Comparison of ENCODE assay signal across 28 cellular contexts in genomic region chr13:92549275-92549674, GRCh38.
"Had no signal": no experiment of that assay in that cellular context is flagged by ENCODE, and none has a peak within 500 bp of the region (broad histone marks: within the 10 kb centered on the region; RNA-seq: fewer than 3 reads in every experiment).

No MANE protein-coding gene starts in this region.

- H3K36me3 ChIP-seq: neural progenitor cell, pancreas, prostate gland, right lobe of liver, sigmoid colon, spleen, suprapubic skin, tibial artery, transverse colon, upper lobe of right lung, uterus had no signal

- H3K27ac Mint-ChIP-seq: naive thymus-derived CD4-positive, alpha-beta T cell; natural killer cell treated with Interleukin-12 subunit alpha and Interleukin-12 subunit beta and Interleukin-15 and Interleukin-18, amount 100 ng/mL, for 72 hours; neural progenitor cell; stimulated activated memory B cell treated with anti-CD40 and anti-IgM and Interleukin-4, amounts not matched to agents 10 μg/mL and 1 μg/mL and 100 μg/mL, for 72 hours; stimulated activated naive CD8-positive, alpha-beta T cell treated with anti-CD3 and anti-CD28 coated beads, Interleukin-15, amount 100 ng/mL, for 72 hours; type B pancreatic cell had no signal

- H3K27me3 ChIP-seq: neural progenitor cell, pancreas, right lobe of liver, sigmoid colon, spleen, suprapubic skin, testis, tibial artery, transverse colon, upper lobe of right lung, uterus had no signal

- ATAC-seq: naive thymus-derived CD4-positive, alpha-beta T cell; natural killer cell treated with Interleukin-12 subunit alpha and Interleukin-12 subunit beta and Interleukin-15 and Interleukin-18, amount 100 ng/mL, for 72 hours; right cardiac atrium; right lobe of liver; stimulated activated memory B cell treated with anti-CD40 and anti-IgM and Interleukin-4, amounts not matched to agents 10 μg/mL and 1 μg/mL and 100 μg/mL, for 72 hours; stimulated activated naive CD8-positive, alpha-beta T cell treated with anti-CD3 and anti-CD28 coated beads, Interleukin-15, amount 100 ng/mL, for 72 hours; stimulated activated naive CD8-positive, alpha-beta T cell treated with anti-CD3 and anti-CD28 coated beads, Interleukin-15, Interleukin-2, amounts not matched to agents 100 U/mL and 50 U/mL, for 24 hours; upper lobe of right lung had no signal

- H3K9ac ChIP-seq: neural progenitor cell had no signal

- DNase-seq: naive thymus-derived CD4-positive, alpha-beta T cell; occipital lobe; pancreas; right cardiac atrium; right lobe of liver; sigmoid colon; spleen; stimulated activated CD4-positive, alpha-beta T cell treated with anti-CD3 and anti-CD28 coated beads, Interleukin-12 subunit alpha, Interleukin-12 subunit beta, amount 100 ng/mL, for 4 hours; stimulated activated CD4-positive, alpha-beta T cell treated with anti-CD3 and anti-CD28 coated beads, Interleukin-1b, Interleukin-23, amount 100 ng/mL, for 48 hours; stimulated activated CD4-positive, alpha-beta T cell treated with anti-CD3 and anti-CD28 coated beads, Interleukin-4, amount 100 ng/mL, for 1 hour; stimulated activated CD4-positive, alpha-beta T cell treated with anti-CD3 and anti-CD28 coated beads, Interleukin-4, amount 100 ng/mL, for 4 hours; stimulated activated CD8-positive, alpha-beta memory T cell treated with anti-CD3 and anti-CD28 coated beads, Interleukin-4, amount 100 ng/mL, for 48 hours; stimulated activated naive CD4-positive, alpha-beta T cell; stimulated activated naive CD8-positive, alpha-beta T cell treated with anti-CD3 and anti-CD28 coated beads, Interleukin-15, amount 100 ng/mL, for 72 hours; stimulated activated naive CD8-positive, alpha-beta T cell treated with anti-CD3 and anti-CD28 coated beads, Interleukin-15, Interleukin-2, amounts not matched to agents 100 U/mL and 50 U/mL, for 24 hours; substantia nigra; testis; tibial artery; transverse colon; upper lobe of right lung; uterus had no signal

- H3K4me1 ChIP-seq: neural progenitor cell, prostate gland, right lobe of liver, sigmoid colon, spleen, suprapubic skin, testis, tibial artery, upper lobe of right lung, uterus had no signal

- H3K4me1 Mint-ChIP-seq: naive thymus-derived CD4-positive, alpha-beta T cell; stimulated activated memory B cell treated with anti-CD40 and anti-IgM and Interleukin-4, amounts not matched to agents 10 μg/mL and 1 μg/mL and 100 μg/mL, for 72 hours; stimulated activated naive CD8-positive, alpha-beta T cell treated with anti-CD3 and anti-CD28 coated beads, Interleukin-15, amount 100 ng/mL, for 72 hours had no signal

- H3K9me3 ChIP-seq: pancreas, prostate gland, right lobe of liver, sigmoid colon, suprapubic skin, testis, tibial artery, transverse colon, upper lobe of right lung, uterus had no signal

- H2AFZ ChIP-seq: neural progenitor cell had no signal

- H3K36me3 Mint-ChIP-seq: naive thymus-derived CD4-positive, alpha-beta T cell; natural killer cell treated with Interleukin-12 subunit alpha and Interleukin-12 subunit beta and Interleukin-15 and Interleukin-18, amount 100 ng/mL, for 72 hours; neural progenitor cell; stimulated activated memory B cell treated with anti-CD40 and anti-IgM and Interleukin-4, amounts not matched to agents 10 μg/mL and 1 μg/mL and 100 μg/mL, for 72 hours; type B pancreatic cell had no signal

- H3K4me3 ChIP-seq: neural progenitor cell, pancreas, prostate gland, right lobe of liver, sigmoid colon, smooth muscle cell, spleen, suprapubic skin, testis, tibial artery, transverse colon, upper lobe of right lung, uterus had no signal

- H3K27me3 Mint-ChIP-seq: naive thymus-derived CD4-positive, alpha-beta T cell; natural killer cell treated with Interleukin-12 subunit alpha and Interleukin-12 subunit beta and Interleukin-15 and Interleukin-18, amount 100 ng/mL, for 72 hours; stimulated activated memory B cell treated with anti-CD40 and anti-IgM and Interleukin-4, amounts not matched to agents 10 μg/mL and 1 μg/mL and 100 μg/mL, for 72 hours; stimulated activated naive CD8-positive, alpha-beta T cell treated with anti-CD3 and anti-CD28 coated beads, Interleukin-15, amount 100 ng/mL, for 72 hours; type B pancreatic cell had no signal

- H3K9me3 Mint-ChIP-seq: stimulated activated memory B cell treated with anti-CD40 and anti-IgM and Interleukin-4, amounts not matched to agents 10 μg/mL and 1 μg/mL and 100 μg/mL, for 72 hours; stimulated activated naive CD8-positive, alpha-beta T cell treated with anti-CD3 and anti-CD28 coated beads, Interleukin-15, amount 100 ng/mL, for 72 hours; type B pancreatic cell had no signal

- H3K4me3 Mint-ChIP-seq: naive thymus-derived CD4-positive, alpha-beta T cell; natural killer cell treated with Interleukin-12 subunit alpha and Interleukin-12 subunit beta and Interleukin-15 and Interleukin-18, amount 100 ng/mL, for 72 hours; neural progenitor cell; stimulated activated memory B cell treated with anti-CD40 and anti-IgM and Interleukin-4, amounts not matched to agents 10 μg/mL and 1 μg/mL and 100 μg/mL, for 72 hours; stimulated activated naive CD8-positive, alpha-beta T cell treated with anti-CD3 and anti-CD28 coated beads, Interleukin-15, amount 100 ng/mL, for 72 hours; type B pancreatic cell had no signal

- H3K4me2 ChIP-seq: neural progenitor cell, smooth muscle cell had no signal

- H3K27ac ChIP-seq: neural progenitor cell, pancreas, prostate gland, right lobe of liver, sigmoid colon, spleen, suprapubic skin, testis, tibial artery, transverse colon, upper lobe of right lung, uterus had no signal
